Comparison of ENCODE assay signal across 11 cellular contexts in the genomic region with DNA sequence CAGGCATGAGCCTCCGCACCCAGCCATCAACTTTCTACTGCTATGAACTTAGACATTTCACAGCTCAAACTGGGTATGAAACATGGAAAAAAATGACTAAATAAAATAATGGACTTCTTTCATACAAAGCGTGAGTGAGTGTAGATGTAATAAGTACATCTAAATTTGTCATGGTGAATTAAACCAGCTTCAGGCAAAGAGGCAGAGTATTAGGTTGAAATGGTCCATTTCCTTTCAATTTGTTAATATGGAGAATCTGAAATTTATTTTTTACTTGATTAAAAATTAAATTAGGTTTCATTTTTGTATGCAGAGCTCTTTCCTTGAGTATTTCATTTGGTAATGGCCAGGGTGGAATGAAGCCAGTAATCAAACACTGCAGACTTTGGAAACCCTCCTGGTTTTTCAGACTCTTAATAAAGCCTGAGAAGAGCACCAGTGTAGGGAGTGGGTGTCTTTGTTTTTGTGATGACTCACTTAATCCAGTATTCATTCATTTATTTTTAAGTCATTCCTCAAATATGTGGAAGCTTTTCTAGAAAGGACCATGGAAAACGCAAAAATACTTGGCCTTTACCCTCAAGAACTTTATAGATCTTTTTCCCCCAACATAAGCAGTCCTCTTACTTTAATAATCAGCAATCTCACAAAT. TPM values are rescaled to one million over a fixed set of nuclear protein-coding genes. Genes with fewer than 3 reads are reported as not detected.
DNase-seq lines count a peak whose midpoint lies in the region; ATAC-seq, FAIRE-seq and TF ChIP-seq lines count a peak whose summit lies in the region.
"Had no signal": no experiment of that assay in that cellular context is flagged by ENCODE, and none has a peak within 500 bp of the region (broad histone marks: within the 10 kb centered on the region; RNA-seq: fewer than 3 reads in every experiment).

No MANE protein-coding gene starts in this region.

- intact Hi-C loops in prostate gland (cut with DNase I) = loop anchor here (5.0 kb wide), 2 partner anchors 96 to 171 kb away; a partner anchor contains a TSS

- no peaks in the 10 kb centered on the region for H3K27me3 Mint-ChIP-seq in progenitor cell of endocrine pancreas
- H3K27me3 Mint-ChIP-seq: activated CD8-positive, alpha-beta memory T cell treated with anti-CD3 and anti-CD28 coated beads, Interleukin-2, amount 10 ng/mL, durations not matched to agents 7 days and 5 days had no signal

- TF ChIP-seq POLR2A in prostate gland (IDR thresholded peaks at IDR 0.05) (no peak), GM12891 (IDR thresholded peaks at IDR 0.05; ENCODE audit: low read depth, low read length) (no peak)

- peaks cover 21% of the 10 kb centered on the region for H3K36me3 Mint-ChIP-seq in progenitor cell of endocrine pancreas (ENCODE audit: insufficient read depth)
- H3K36me3 Mint-ChIP-seq: natural killer cell had no signal

- peaks cover 22% of the 10 kb centered on the region for H3K4me1 Mint-ChIP-seq in progenitor cell of endocrine pancreas (ENCODE audit: low read depth)
- H3K4me1 Mint-ChIP-seq: activated CD8-positive, alpha-beta memory T cell treated with anti-CD3 and anti-CD28 coated beads, Interleukin-2, amount 10 ng/mL, durations not matched to agents 7 days and 5 days; natural killer cell had no signal

- H3K9me3 ChIP-seq in SJCRH30 (replicated peaks) (peaks cover 6% of the 10 kb centered on the region; the same call in 1 of the 2 replicates), prostate gland (no peaks in the 10 kb centered on the region)

- H3K4me1 ChIP-seq in SJCRH30 (peaks cover 37% of the 10 kb centered on the region), prostate gland (replicated peaks) (no peaks in the 10 kb centered on the region)

- H3K4me3 ChIP-seq in AG10803 (ENCODE audit: low read length) = no peak overlapping the region
- no peak overlapping the region for H3K4me3 ChIP-seq in SJCRH30
- no peak overlapping the region for H3K4me3 ChIP-seq in prostate gland

- H3K36me3 ChIP-seq in SJCRH30 (peaks cover 8% of the 10 kb centered on the region; the same call in 1 of the 2 replicates), prostate gland (no peaks in the 10 kb centered on the region)

- H3K27ac ChIP-seq in SJCRH30 (peak overlapping the region; percentile 66), prostate gland (peak overlapping the region; percentile 16 to 60)

- WGBS in prostate gland = 71% methylated on average over 3 of the region's 3 CpGs

- TF ChIP-seq CTCF in AG10803 (conservative IDR thresholded peaks at IDR 0.05; ENCODE audit: low read length) (no peak), prostate gland (IDR thresholded peaks at IDR 0.05) (no peak), progenitor cell of endocrine pancreas (IDR thresholded peaks at IDR 0.05; ENCODE audit: unreplicated experiment) (no peak)

- H3K27me3 ChIP-seq in SJCRH30 (no peaks in the 10 kb centered on the region), prostate gland (replicated peaks; ENCODE audit: insufficient read depth) (no peaks in the 10 kb centered on the region)

- no peak overlapping the region for H3K27ac Mint-ChIP-seq in progenitor cell of endocrine pancreas
- H3K27ac Mint-ChIP-seq: activated CD8-positive, alpha-beta memory T cell treated with anti-CD3 and anti-CD28 coated beads, Interleukin-2, amount 10 ng/mL, durations not matched to agents 7 days and 5 days; natural killer cell had no signal

- DNase-seq in AG10803 (ENCODE audit: low read depth) (peak; percentile 87), SJCRH30 (peak in 1 of 2 experiments; percentile 54), fibroblast of peridontal ligament (ENCODE audit: extremely low read depth) (peak; percentile 97), prostate gland (ENCODE audit: low spot score) (no peak), GM12891 (ENCODE audit: insufficient read length, low spot score) (no peak), DMS153 treated with DMSO at 0.1 percent for 48 hours (lab: John Stamatoyannopoulos, UW; ENCODE audit: unreplicated experiment) (no peak), progenitor cell of endocrine pancreas (ENCODE audit: low spot score, unreplicated experiment) (no peak)
- DNase-seq: activated CD8-positive, alpha-beta memory T cell treated with anti-CD3 and anti-CD28 coated beads, Interleukin-2, amount 10 ng/mL, durations not matched to agents 7 days and 5 days; natural killer cell; SHP77 treated with DMSO at 0.1 percent for 48 hours had no signal

- no peak for FAIRE-seq in GM12891 (lab: Jason Lieb, UNC)

- no peaks in the 10 kb centered on the region for H3K9me3 Mint-ChIP-seq in progenitor cell of endocrine pancreas (ENCODE audit: low read depth)
- H3K9me3 Mint-ChIP-seq: natural killer cell had no signal

- ATAC-seq in GM21381 (IDR thresholded peaks at IDR 0.05; ENCODE audit: unreplicated experiment) = no peak
- ATAC-seq: activated CD8-positive, alpha-beta memory T cell treated with anti-CD3 and anti-CD28 coated beads, Interleukin-2, amount 10 ng/mL, durations not matched to agents 7 days and 5 days; natural killer cell had no signal

- no peak overlapping the region for H3K4me3 Mint-ChIP-seq in progenitor cell of endocrine pancreas (ENCODE audit: low read depth)
- H3K4me3 Mint-ChIP-seq: activated CD8-positive, alpha-beta memory T cell treated with anti-CD3 and anti-CD28 coated beads, Interleukin-2, amount 10 ng/mL, durations not matched to agents 7 days and 5 days; natural killer cell had no signal

TF ChIP-seq in GM12891, 5 proteins besides CTCF, POLR2A, EP300 and RAD21:
- no peak for TF ChIP-seq PAX5 (IDR thresholded peaks at IDR 0.05; ENCODE audit: insufficient read depth, low read length, severe bottlenecking)
- TF ChIP-seq POLR2AphosphoS5 (IDR thresholded peaks at IDR 0.05; ENCODE audit: low read depth, low read length) = no peak
- no peak for TF ChIP-seq TAF1 (IDR thresholded peaks at IDR 0.05; ENCODE audit: low read depth, low read length)
- TF ChIP-seq POU2F2 (IDR thresholded peaks at IDR 0.05; ENCODE audit: low read depth, low read length) = no peak
- TF ChIP-seq SPI1 (IDR thresholded peaks at IDR 0.05; ENCODE audit: low read depth, low read length) = no peak

RNA-seq across cellular contexts. Expression of a gene that starts 49.2 kb away (rescaled TPM):
- 4.6 and 5.5 TPM in 2 replicates for total RNA-seq in SJCRH30 (2014; rRNA removed; shearing (Covaris generic))
- total RNA-seq in prostate gland (1 to 10 TPM; 2.0 to 2.3 TPM), progenitor cell of endocrine pancreas (9.7 and 10.5 TPM in 2 replicates)
- 3.8 TPM for polyA plus RNA-seq in GM12891 (2012; ENCODE audit: low read depth, missing spikeins)

Comparison
In these comparisons a context has a peak if more than half of its experiments do, and no peak if none do; other contexts are left out.
1. DNase-seq: peak in AG10803 (single experiment) and fibroblast of peridontal ligament (single experiment); none in prostate gland (single experiment), GM12891 (single experiment), DMS153 treated with DMSO at 0.1 percent for 48 hours (single experiment) and progenitor cell of endocrine pancreas (single experiment).